22 cellular contexts compared by ENCODE assay signal in genomic region chr12:5716221-5716620, GRCh38.
DNase-seq lines count a peak whose midpoint lies in the region; ATAC-seq, FAIRE-seq and TF ChIP-seq lines count a peak whose summit lies in the region.
"Had no signal": no experiment of that assay in that cellular context is flagged by ENCODE, and none has a peak within 500 bp of the region (broad histone marks: within the 10 kb centered on the region; RNA-seq: fewer than 3 reads in every experiment).

No MANE protein-coding gene starts in this region.

- WGBS in heart left ventricle, 4 donors: 58 to 79% (median 63%) methylated on average over 1 of the region's 1 CpG

- no peak overlapping the region for H3K27ac ChIP-seq in heart left ventricle
- H3K27ac ChIP-seq: A549, gastrocnemius medialis, SJSA1 had no signal

- H3K4me3 Mint-ChIP-seq in osteocyte (ENCODE audit: unreplicated experiment): no peak overlapping the region
- H3K4me3 Mint-ChIP-seq: CD8-positive, alpha-beta T cell; memory B cell; nephron; stimulated activated naive B cell treated with anti-CD40 and anti-IgM and Interleukin-4, amounts not matched to agents 10 μg/mL and 1 μg/mL and 100 μg/mL, for 72 hours; T-helper 2 cell treated with Interferon-gamma antibody and Interleukin-4, amounts not matched to agents 5 μg/mL and 100 μg/mL, for 36 hours had no signal

- intact Hi-C loops in heart left ventricle (cut with DNase I): no loop called here

- H3K27me3 Mint-ChIP-seq in osteocyte (ENCODE audit: unreplicated experiment): no peaks in the 10 kb centered on the region

- peaks cover 0 to 23% (median 3%) of the 10 kb centered on the region in 12 donors for H3K4me1 ChIP-seq in heart left ventricle
- H3K4me1 ChIP-seq: A549, gastrocnemius medialis, SJSA1 had no signal

- TF ChIP-seq POLR2A in heart left ventricle (IDR thresholded peaks at IDR 0.05): no peak

- H3K36me3 ChIP-seq in heart left ventricle: no peaks in the 10 kb centered on the region
- H3K36me3 ChIP-seq: gastrocnemius medialis, SJSA1 had no signal

- no peak overlapping the region for H3K27ac Mint-ChIP-seq in osteocyte (ENCODE audit: unreplicated experiment)
- H3K27ac Mint-ChIP-seq: CD8-positive, alpha-beta T cell; memory B cell; progenitor cell of endocrine pancreas; stimulated activated naive B cell treated with anti-CD40 and anti-IgM and Interleukin-4, amounts not matched to agents 10 μg/mL and 1 μg/mL and 100 μg/mL, for 72 hours; T-helper 2 cell treated with Interferon-gamma antibody and Interleukin-4, amounts not matched to agents 5 μg/mL and 100 μg/mL, for 36 hours had no signal

- peak; percentile 70 to 95 (median 90) for ATAC-seq in heart left ventricle
- no peak for ATAC-seq in HG03342 (IDR thresholded peaks at IDR 0.05; ENCODE audit: unreplicated experiment)
- no peak for ATAC-seq in GM19023 (IDR thresholded peaks at IDR 0.05; ENCODE audit: unreplicated experiment)
- ATAC-seq: A549; CD8-positive, alpha-beta T cell; gastrocnemius medialis; stimulated activated naive B cell treated with anti-CD40 and anti-IgM and Interleukin-4, amounts not matched to agents 10 μg/mL and 1 μg/mL and 100 μg/mL, for 72 hours had no signal

- FAIRE-seq in RCC 7860 (lab: Jason Lieb, UNC): peak; percentile 97
- FAIRE-seq: A549 had no signal

- H3K27me3 ChIP-seq in heart left ventricle: no peaks in the 10 kb centered on the region

- H3K4me3 ChIP-seq in AG09309 (ENCODE audit: control insufficient read depth, low read depth, low read length) (no peak overlapping the region), heart left ventricle (no peak overlapping the region)
- H3K4me3 ChIP-seq: A549, gastrocnemius medialis, SJSA1 had no signal

- H3K9me3 Mint-ChIP-seq in osteocyte (ENCODE audit: unreplicated experiment): no peaks in the 10 kb centered on the region
- H3K9me3 Mint-ChIP-seq: CD8-positive, alpha-beta T cell; memory B cell; nephron; stimulated activated naive B cell treated with anti-CD40 and anti-IgM and Interleukin-4, amounts not matched to agents 10 μg/mL and 1 μg/mL and 100 μg/mL, for 72 hours; T-helper 2 cell treated with Interferon-gamma antibody and Interleukin-4, amounts not matched to agents 5 μg/mL and 100 μg/mL, for 36 hours had no signal

- H3K9me3 ChIP-seq in heart left ventricle: no peaks in the 10 kb centered on the region
- H3K9me3 ChIP-seq: A549, gastrocnemius medialis, SJSA1 had no signal

- no peak for TF ChIP-seq CTCF in AG09309 (IDR thresholded peaks at IDR 0.05; ENCODE audit: control insufficient read depth, insufficient read depth, low read depth, low read length, missing control alignments)
- TF ChIP-seq CTCF in heart left ventricle (IDR thresholded peaks at IDR 0.05): no peak
- TF ChIP-seq CTCF in osteocyte (IDR thresholded peaks at IDR 0.05): no peak

- DNase-seq in AG09309 (ENCODE audit: low read depth) (peak; percentile 16), RCC 7860 (ENCODE audit: low spot score) (peak; percentile 87), heart left ventricle (peak in 2 of 5 donors; percentile 34 to 40), osteocyte (ENCODE audit: extremely low spot score, unreplicated experiment) (peak; percentile 10), NCI-H128 (lab: John Stamatoyannopoulos, UW; ENCODE audit: unreplicated experiment) (no peak), G401 (ENCODE audit: low spot score) (no peak)
- DNase-seq: activated CD4-positive, alpha-beta T cell treated with anti-CD3 and anti-CD28 coated beads for 1 hour; activated effector memory CD4-positive, alpha-beta T cell treated with anti-CD3 and anti-CD28 coated beads, Interleukin-2, amount 50 U/mL, for 16 hours; CD8-positive, alpha-beta T cell; DND-41; gastrocnemius medialis; NCI-H187 treated with DMSO at 0.1 percent for 48 hours; stimulated activated naive B cell treated with anti-CD40 and anti-IgM and Interleukin-4, amounts not matched to agents 10 μg/mL and 1 μg/mL and 100 μg/mL, for 72 hours; trophoblast cell had no signal

- H3K4me1 Mint-ChIP-seq in osteocyte (ENCODE audit: unreplicated experiment): peaks cover 12% of the 10 kb centered on the region
- H3K4me1 Mint-ChIP-seq: memory B cell; stimulated activated naive B cell treated with anti-CD40 and anti-IgM and Interleukin-4, amounts not matched to agents 10 μg/mL and 1 μg/mL and 100 μg/mL, for 72 hours had no signal

- in situ Hi-C loops in G401 (cut with HindIII; ENCODE audit: low sequenced_read_pairs): no loop called here

- no peaks in the 10 kb centered on the region for H3K36me3 Mint-ChIP-seq in osteocyte (ENCODE audit: unreplicated experiment)
- H3K36me3 Mint-ChIP-seq: CD8-positive, alpha-beta T cell; memory B cell; stimulated activated naive B cell treated with anti-CD40 and anti-IgM and Interleukin-4, amounts not matched to agents 10 μg/mL and 1 μg/mL and 100 μg/mL, for 72 hours had no signal

Comparison
In these comparisons a context has a peak if more than half of its experiments do, and no peak if none do; other contexts are left out.
1. DNase-seq: peak in AG09309 (single experiment), RCC 7860 (single experiment) and osteocyte (single experiment); none in NCI-H128 (single experiment) and G401 (single experiment).
2. ATAC-seq: peak in heart left ventricle (4 of 4); none in HG03342 (single experiment) and GM19023 (single experiment).